In the genomic region with DNA sequence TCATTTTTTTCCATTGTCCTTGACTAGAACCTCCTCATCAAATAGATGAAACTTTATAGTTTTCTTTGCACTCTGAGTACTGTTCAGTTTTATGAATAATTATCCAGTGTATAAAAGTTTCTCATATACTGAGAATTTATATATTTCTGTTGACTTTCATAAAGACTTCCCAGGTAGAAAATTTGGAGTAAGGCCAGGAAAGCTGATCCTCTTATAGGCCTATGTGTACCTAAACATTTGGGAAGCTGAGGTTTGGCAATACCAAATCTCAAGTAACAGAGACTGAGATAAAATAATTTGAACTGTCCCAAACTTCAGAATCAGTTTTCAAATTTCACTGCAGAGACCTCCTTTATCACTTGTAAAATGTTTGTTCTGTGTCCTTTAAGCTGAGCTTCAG, we compare ENCODE assay signal across 18 cellular contexts. TPM values are rescaled to one million over a fixed set of nuclear protein-coding genes. Genes with fewer than 3 reads are reported as not detected.
DNase-seq lines count a peak whose midpoint lies in the region; ATAC-seq and TF ChIP-seq lines count a peak whose summit lies in the region.
"Had no signal": no experiment of that assay in that cellular context is flagged by ENCODE, and none has a peak within 500 bp of the region (broad histone marks: within the 10 kb centered on the region; RNA-seq: fewer than 3 reads in every experiment).

No MANE protein-coding gene starts in this region.

- TF ChIP-seq CTCF in CD14-positive monocyte (IDR thresholded peaks at IDR 0.05) (no peak), colonic mucosa (IDR thresholded peaks at IDR 0.05) (no peak), mesothelial cell of epicardium (IDR thresholded peaks at IDR 0.05; ENCODE audit: unreplicated experiment) (no peak), endodermal cell (conservative IDR thresholded peaks at IDR 0.05) (no peak)
- TF ChIP-seq CTCF in activated CD8-positive, alpha-beta T cell treated with anti-CD3 and anti-CD28 coated beads for 36 hours (IDR thresholded peaks at IDR 0.05) = no peak

- peaks cover 0 to 3% (median 0%) of the 10 kb centered on the region in 7 donors for H3K9me3 Mint-ChIP-seq in CD14-positive monocyte
- H3K9me3 Mint-ChIP-seq in mesothelial cell of epicardium = no peaks in the 10 kb centered on the region
- no peaks in the 10 kb centered on the region for H3K9me3 Mint-ChIP-seq in activated CD8-positive, alpha-beta T cell treated with anti-CD3 and anti-CD28 coated beads for 36 hours
- H3K9me3 Mint-ChIP-seq in endodermal cell = no peaks in the 10 kb centered on the region
- H3K9me3 Mint-ChIP-seq: activated B cell treated with CpG ODN at 0.5 μM for 24 hours; activated T-helper 1 cell treated with anti-CD3 and anti-CD28 coated beads, Interleukin-12 subunit alpha, Interleukin-12 subunit beta, Interleukin-2, Interleukin-4 antibody, amounts not matched to agents 30 ng/mL and 10 ng/mL and 1 ng/mL, durations not matched to agents 14 hours and 24 hours and 36 hours; immature natural killer cell had no signal

- POLR2A ChIA-PET in activated CD8-positive, alpha-beta T cell treated with anti-CD3 and anti-CD28 coated beads for 36 hours (lab: Charles Lee) = no interaction called here

- DNase-seq in CD14-positive monocyte (ENCODE audit: low spot score) (no peak), LHCN-M2 (ENCODE audit: low read depth) (peak; percentile 44), colonic mucosa (no peak), mesothelial cell of epicardium (ENCODE audit: low spot score in 2 of 2, unreplicated experiment in 2 of 2) (no peak), endodermal cell (no peak), T1000 (lab: John Stamatoyannopoulos, UW) (no peak), RPMI8226 (no peak)
- DNase-seq in activated CD8-positive, alpha-beta T cell treated with anti-CD3 and anti-CD28 coated beads for 36 hours = no peak
- DNase-seq: activated B cell treated with CpG ODN at 0.5 μM for 24 hours, immature natural killer cell, MM.1S, NCI-H1930, Peyer's patch, T-helper 17 cell, testis had no signal

- H3K9me3 ChIP-seq in colonic mucosa (no peaks in the 10 kb centered on the region), endodermal cell (ENCODE audit: control insufficient read depth, low read length) (no peaks in the 10 kb centered on the region)
- H3K9me3 ChIP-seq: HAP-1, Peyer's patch, sigmoid colon, testis had no signal

- no peak overlapping the region for H3K4me3 ChIP-seq in colonic mucosa
- no peak overlapping the region for H3K4me3 ChIP-seq in endodermal cell (ENCODE audit: low read length)
- H3K4me3 ChIP-seq: HAP-1, Peyer's patch, sigmoid colon, testis had no signal

- H3K4me1 Mint-ChIP-seq in CD14-positive monocyte = peaks cover 34% of the 10 kb centered on the region
- H3K4me1 Mint-ChIP-seq in mesothelial cell of epicardium = peaks cover 15% of the 10 kb centered on the region
- H3K4me1 Mint-ChIP-seq in activated CD8-positive, alpha-beta T cell treated with anti-CD3 and anti-CD28 coated beads for 36 hours (ENCODE audit: low read depth) = no peaks in the 10 kb centered on the region
- H3K4me1 Mint-ChIP-seq in endodermal cell = no peaks in the 10 kb centered on the region
- H3K4me1 Mint-ChIP-seq: activated B cell treated with CpG ODN at 0.5 μM for 24 hours, immature natural killer cell, T-helper 17 cell had no signal

- ATAC-seq in activated CD8-positive, alpha-beta T cell treated with anti-CD3 and anti-CD28 coated beads for 36 hours = no peak
- ATAC-seq: T-helper 17 cell had no signal

- H3K4me3 Mint-ChIP-seq in CD14-positive monocyte = no peak overlapping the region
- H3K4me3 Mint-ChIP-seq in mesothelial cell of epicardium = no peak overlapping the region
- H3K4me3 Mint-ChIP-seq in activated CD8-positive, alpha-beta T cell treated with anti-CD3 and anti-CD28 coated beads for 36 hours = no peak overlapping the region
- no peak overlapping the region for H3K4me3 Mint-ChIP-seq in endodermal cell
- H3K4me3 Mint-ChIP-seq: activated B cell treated with CpG ODN at 0.5 μM for 24 hours; activated T-helper 1 cell treated with anti-CD3 and anti-CD28 coated beads, Interleukin-12 subunit alpha, Interleukin-12 subunit beta, Interleukin-2, Interleukin-4 antibody, amounts not matched to agents 30 ng/mL and 10 ng/mL and 1 ng/mL, durations not matched to agents 14 hours and 24 hours and 36 hours; immature natural killer cell; T-helper 17 cell had no signal

- no peaks in the 10 kb centered on the region for H3K36me3 Mint-ChIP-seq in CD14-positive monocyte
- no peaks in the 10 kb centered on the region for H3K36me3 Mint-ChIP-seq in mesothelial cell of epicardium
- no peaks in the 10 kb centered on the region for H3K36me3 Mint-ChIP-seq in activated CD8-positive, alpha-beta T cell treated with anti-CD3 and anti-CD28 coated beads for 36 hours (ENCODE audit: low read depth)
- H3K36me3 Mint-ChIP-seq in endodermal cell (ENCODE audit: low read depth) = no peaks in the 10 kb centered on the region
- H3K36me3 Mint-ChIP-seq: immature natural killer cell had no signal

- H3K9ac ChIP-seq in colonic mucosa (ENCODE audit: low read depth in 2 of 2, low read length in 2 of 2) = no peak overlapping the region
- no peak overlapping the region for H3K9ac ChIP-seq in endodermal cell (ENCODE audit: extremely low read depth, low read length, poor library complexity, severe bottlenecking)

- no peaks in the 10 kb centered on the region for H3K36me3 ChIP-seq in colonic mucosa
- no peaks in the 10 kb centered on the region for H3K36me3 ChIP-seq in endodermal cell (ENCODE audit: control insufficient read depth, insufficient read depth, low read length)
- H3K36me3 ChIP-seq: HAP-1, Peyer's patch, sigmoid colon had no signal

- peak overlapping the region; percentile 4 for H3K27ac ChIP-seq in colonic mucosa
- no peak overlapping the region for H3K27ac ChIP-seq in endodermal cell (ENCODE audit: low read depth, low read length)
- H3K27ac ChIP-seq: Peyer's patch, testis had no signal

- CTCF ChIA-PET in activated CD8-positive, alpha-beta T cell treated with anti-CD3 and anti-CD28 coated beads for 36 hours (lab: Charles Lee) = interaction anchor here (0.6 kb wide), 1 partner anchor 1456 kb away, joined by 3 read pairs; no protein-coding TSS in a partner anchor

- H3K27me3 ChIP-seq in colonic mucosa (no peaks in the 10 kb centered on the region), endodermal cell (ENCODE audit: control insufficient read depth, insufficient read depth, low read length, poor library complexity, severe bottlenecking) (no peaks in the 10 kb centered on the region)
- H3K27me3 ChIP-seq: Peyer's patch, sigmoid colon, testis had no signal

- H3K27ac Mint-ChIP-seq in CD14-positive monocyte (peak overlapping the region in 6 of 7 donors; percentile 21 to 87 (median 60)), mesothelial cell of epicardium (peak overlapping the region; percentile 2), endodermal cell (no peak overlapping the region)
- H3K27ac Mint-ChIP-seq in activated CD8-positive, alpha-beta T cell treated with anti-CD3 and anti-CD28 coated beads for 36 hours = no peak overlapping the region
- H3K27ac Mint-ChIP-seq: activated B cell treated with CpG ODN at 0.5 μM for 24 hours; activated T-helper 1 cell treated with anti-CD3 and anti-CD28 coated beads, Interleukin-12 subunit alpha, Interleukin-12 subunit beta, Interleukin-2, Interleukin-4 antibody, amounts not matched to agents 30 ng/mL and 10 ng/mL and 1 ng/mL, durations not matched to agents 14 hours and 24 hours and 36 hours; immature natural killer cell; T-helper 17 cell had no signal

- intact Hi-C loops in CD14-positive monocyte (cut with micrococcal nuclease) (no loop called here), colonic mucosa (cut with DNase I) (loop anchor here (10.0 kb wide), 1 partner anchor 1244 kb away; no protein-coding TSS in a partner anchor)
- intact Hi-C loops in activated CD8-positive, alpha-beta T cell treated with anti-CD3 and anti-CD28 coated beads for 36 hours (cut with micrococcal nuclease) = loop anchor here (10.0 kb wide), 1 partner anchor 1244 kb away; no protein-coding TSS in a partner anchor

- H3K4me1 ChIP-seq in colonic mucosa = no peaks in the 10 kb centered on the region
- no peaks in the 10 kb centered on the region for H3K4me1 ChIP-seq in endodermal cell (ENCODE audit: control insufficient read depth, insufficient read depth, low read length)
- H3K4me1 ChIP-seq: Peyer's patch, testis had no signal

- H3K27me3 Mint-ChIP-seq in CD14-positive monocyte (ENCODE audit: low read depth in 3 of 3) (peaks cover 0 to 2% (median 0%) of the 10 kb centered on the region in 3 donors), mesothelial cell of epicardium (ENCODE audit: low read depth) (no peaks in the 10 kb centered on the region), endodermal cell (ENCODE audit: insufficient read depth) (no peaks in the 10 kb centered on the region)
- no peaks in the 10 kb centered on the region for H3K27me3 Mint-ChIP-seq in activated CD8-positive, alpha-beta T cell treated with anti-CD3 and anti-CD28 coated beads for 36 hours
- H3K27me3 Mint-ChIP-seq: activated B cell treated with CpG ODN at 0.5 μM for 24 hours, T-helper 17 cell had no signal

RNA-seq across cellular contexts. Expression of gene CCDC102B, which starts 43.4 kb away (rescaled TPM):
- polyA plus RNA-seq in CD14-positive monocyte = under 1 TPM in 1 of 2 donors, not detected in 1; 0.34 TPM
- total RNA-seq in LHCN-M2 (2014; rRNA removed) (9.7 and 13.6 TPM in 2 replicates), colonic mucosa (1 to 10 TPM; 1.7 to 3.3 TPM), mesothelial cell of epicardium (5.3 to 8.2 TPM (median 7.1 TPM) in 3 replicates), endodermal cell (1 to 10 TPM; 4.9 to 5.0 TPM)
- 2.2 TPM for polyA plus RNA-seq in LHCN-M2 (2012)
- 1 to 10 TPM in 1 of 2 experiments, under 1 TPM in 1; 0.95 to 2.1 TPM for total RNA-seq in activated CD8-positive, alpha-beta T cell treated with anti-CD3 and anti-CD28 coated beads for 36 hours
- polyA plus RNA-seq in endodermal cell (2013, experiment 1 of 2) = 8.2 TPM
- 6.8 TPM for polyA plus RNA-seq in endodermal cell (2013, experiment 2 of 2)

Comparison
In these comparisons a context has a peak if more than half of its experiments do, and no peak if none do; other contexts are left out.
1. H3K27ac Mint-ChIP-seq: peak in CD14-positive monocyte (6 of 7) and mesothelial cell of epicardium (single experiment); none in activated CD8-positive, alpha-beta T cell treated with anti-CD3 and anti-CD28 coated beads for 36 hours (single experiment) and endodermal cell (single experiment).
2. intact Hi-C loops: an anchor here in colonic mucosa (10.0 kb wide) and activated CD8-positive, alpha-beta T cell treated with anti-CD3 and anti-CD28 coated beads for 36 hours (10.0 kb wide); none called in CD14-positive monocyte.